ENCODE assay signal across 18 cellular contexts in the genomic region with DNA sequence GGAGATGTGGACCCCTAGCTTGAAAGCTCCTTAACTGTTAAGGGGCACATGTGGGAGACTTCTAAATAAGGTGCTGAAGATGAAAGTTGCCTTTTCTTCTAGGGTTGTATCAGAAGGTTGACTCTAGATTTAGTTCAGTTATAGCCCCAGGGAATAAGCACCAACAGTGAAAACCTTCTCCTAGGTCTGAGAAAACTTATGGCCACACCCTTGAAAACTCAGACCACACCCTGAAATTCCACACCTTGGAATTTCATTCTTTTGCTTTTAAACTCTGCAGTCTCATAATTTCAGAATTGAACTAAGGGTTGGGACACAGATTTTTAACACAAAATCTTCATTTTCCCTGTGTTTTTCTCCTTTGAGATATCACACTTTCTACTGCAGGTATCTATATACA.
"Had no signal": no experiment of that assay in that cellular context is flagged by ENCODE, and none has a peak within 500 bp of the region (broad histone marks: within the 10 kb centered on the region; RNA-seq: fewer than 3 reads in every experiment).

No MANE protein-coding gene starts in this region.

- H3K4me1 Mint-ChIP-seq: activated CD4-positive, alpha-beta memory T cell treated with anti-CD3 and anti-CD28 coated beads, Interleukin-2, amount 10 ng/mL, durations not matched to agents 7 days and 5 days; activated naive CD4-positive, alpha-beta T cell treated with anti-CD3 and anti-CD28 coated beads, Interleukin-2, amount 10 ng/mL, durations not matched to agents 7 days and 5 days had no signal

- DNase-seq: activated CD4-positive, alpha-beta memory T cell treated with anti-CD3 and anti-CD28 coated beads, Interleukin-2, amount 10 ng/mL, durations not matched to agents 7 days and 5 days; activated CD4-positive, alpha-beta T cell treated with anti-CD3 and anti-CD28 coated beads for 4 hours; activated naive CD4-positive, alpha-beta T cell treated with anti-CD3 and anti-CD28 coated beads, Interleukin-2, amount 10 ng/mL, durations not matched to agents 7 days and 5 days; activated T-cell treated with anti-CD3 and anti-CD28 coated beads, Interleukin-2, amount 50 U/mL, for 24 hours; hippocampal formation; kidney; left ventricle myocardium superior; nephron progenitor cell; right lobe of liver; stimulated activated naive CD8-positive, alpha-beta T cell treated with anti-CD3 and anti-CD28 coated beads, Interleukin-15, Interleukin-2, amounts not matched to agents 100 U/mL and 50 U/mL, for 24 hours; transverse colon had no signal

- H3K27me3 Mint-ChIP-seq: activated CD4-positive, alpha-beta memory T cell treated with anti-CD3 and anti-CD28 coated beads, Interleukin-2, amount 10 ng/mL, durations not matched to agents 7 days and 5 days; activated naive CD4-positive, alpha-beta T cell treated with anti-CD3 and anti-CD28 coated beads, Interleukin-2, amount 10 ng/mL, durations not matched to agents 7 days and 5 days; activated T-cell treated with anti-CD3 and anti-CD28 coated beads, Interleukin-2, amount 50 U/mL, for 24 hours; progenitor cell of endocrine pancreas had no signal

- H3K27me3 ChIP-seq: ascending aorta, esophagus muscularis mucosa, right lobe of liver, transverse colon, vagina had no signal

- FAIRE-seq: colon, endometrium, kidney had no signal

- H3K4me3 ChIP-seq: ascending aorta, esophagus muscularis mucosa, right lobe of liver, transverse colon, vagina had no signal

- H3K4me1 ChIP-seq: ascending aorta, esophagus muscularis mucosa, vagina had no signal

- H3K9me3 Mint-ChIP-seq: activated CD4-positive, alpha-beta memory T cell treated with anti-CD3 and anti-CD28 coated beads, Interleukin-2, amount 10 ng/mL, durations not matched to agents 7 days and 5 days; activated naive CD4-positive, alpha-beta T cell treated with anti-CD3 and anti-CD28 coated beads, Interleukin-2, amount 10 ng/mL, durations not matched to agents 7 days and 5 days; activated T-cell treated with anti-CD3 and anti-CD28 coated beads, Interleukin-2, amount 50 U/mL, for 24 hours; nephron progenitor cell had no signal

- H3K36me3 Mint-ChIP-seq: activated naive CD4-positive, alpha-beta T cell treated with anti-CD3 and anti-CD28 coated beads, Interleukin-2, amount 10 ng/mL, durations not matched to agents 7 days and 5 days; mesothelial cell of epicardium had no signal

- H3K4me3 Mint-ChIP-seq: activated CD4-positive, alpha-beta memory T cell treated with anti-CD3 and anti-CD28 coated beads, Interleukin-2, amount 10 ng/mL, durations not matched to agents 7 days and 5 days; activated naive CD4-positive, alpha-beta T cell treated with anti-CD3 and anti-CD28 coated beads, Interleukin-2, amount 10 ng/mL, durations not matched to agents 7 days and 5 days; activated T-cell treated with anti-CD3 and anti-CD28 coated beads, Interleukin-2, amount 50 U/mL, for 24 hours; mesothelial cell of epicardium; nephron progenitor cell had no signal

- H3K9me3 ChIP-seq: ascending aorta, esophagus muscularis mucosa, right lobe of liver, transverse colon, vagina had no signal

- H3K36me3 ChIP-seq: ascending aorta, esophagus muscularis mucosa, right lobe of liver, transverse colon, vagina had no signal

- H3K27ac Mint-ChIP-seq: activated CD4-positive, alpha-beta memory T cell treated with anti-CD3 and anti-CD28 coated beads, Interleukin-2, amount 10 ng/mL, durations not matched to agents 7 days and 5 days; activated naive CD4-positive, alpha-beta T cell treated with anti-CD3 and anti-CD28 coated beads, Interleukin-2, amount 10 ng/mL, durations not matched to agents 7 days and 5 days; activated T-cell treated with anti-CD3 and anti-CD28 coated beads, Interleukin-2, amount 50 U/mL, for 24 hours; mesothelial cell of epicardium; nephron progenitor cell; progenitor cell of endocrine pancreas had no signal

- H3K27ac ChIP-seq: ascending aorta, esophagus muscularis mucosa, right lobe of liver, transverse colon, vagina had no signal
